Comparison of ENCODE assay signal across 8 cellular contexts in genomic region chr22:20507253-20508066, GRCh38. TPM values are rescaled to one million over a fixed set of nuclear protein-coding genes. Genes with fewer than 3 reads are reported as not detected.
DNase-seq lines count a peak whose midpoint lies in the region; ATAC-seq, FAIRE-seq and TF ChIP-seq lines count a peak whose summit lies in the region.

Gene MED15 (plus strand): TSS chr22:20507610. CDS start chr22:20507679, 69 bp downstream.

- H3K9me3 Mint-ChIP-seq in astrocyte (ENCODE audit: unreplicated experiment), result no peaks in the 10 kb centered on the region

- peak within 1 kb of the TSS; percentile 87 for H2AFZ ChIP-seq in astrocyte (ENCODE audit: low read depth, low read length)

- H3K36me3 ChIP-seq in astrocyte (ENCODE audit: insufficient read depth, low read length), result no peaks in the 10 kb centered on the region

- TF ChIP-seq POLR2A in GM15510 (IDR thresholded peaks at IDR 0.05; ENCODE audit: borderline replicate concordance, extremely low read depth, insufficient read length), result peak; percentile 93

- H3K27ac Mint-ChIP-seq in astrocyte (ENCODE audit: unreplicated experiment), result peak within 1 kb of the TSS; percentile 93

- peaks cover 39% of the 10 kb centered on the region for H3K4me1 Mint-ChIP-seq in astrocyte (ENCODE audit: low read depth, unreplicated experiment)

- H3K27ac ChIP-seq in astrocyte (ENCODE audit: low read depth, low read length), result peak within 1 kb of the TSS; percentile 97

- H3K9me3 ChIP-seq in astrocyte (ENCODE audit: insufficient read depth, low read depth, low read length), result no peaks in the 10 kb centered on the region

- H3K27me3 Mint-ChIP-seq in astrocyte (ENCODE audit: low read depth, unreplicated experiment), result no peaks in the 10 kb centered on the region

- no peaks in the 10 kb centered on the region for H3K27me3 ChIP-seq in astrocyte (ENCODE audit: insufficient read depth, low read length)

- peak within 1 kb of the TSS; percentile 98 for H3K4me2 ChIP-seq in astrocyte (ENCODE audit: low read length)

- TF ChIP-seq CTCF in astrocyte (IDR thresholded peaks at IDR 0.05; ENCODE audit: insufficient read depth, low read depth, low read length), result no peak

- peak within 1 kb of the TSS; percentile 81 for H3K4me3 ChIP-seq in astrocyte (ENCODE audit: insufficient read depth, low read depth, low read length)

- DNase-seq in NCI-H2029 treated with DMSO at 0.1 percent for 48 hours (lab: John Stamatoyannopoulos, UW) (peak; percentile 66), T-helper 22 cell (ENCODE audit: low read depth) (peak; percentile 79), astrocyte (ENCODE audit: low read depth) (peak; percentile 82), hippocampal formation (lab: John Stamatoyannopoulos, UW) (peak; percentile 83 to 86), retina (peak; percentile 95), cortex of kidney (lab: John Stamatoyannopoulos, UW) (no peak)

- peak within 1 kb of the TSS; percentile 94 for H3K4me3 Mint-ChIP-seq in astrocyte (ENCODE audit: unreplicated experiment)

- H3K4me1 ChIP-seq in astrocyte (ENCODE audit: insufficient read depth, low read length), result peaks cover 40% of the 10 kb centered on the region

- no peak for FAIRE-seq in astrocyte (lab: Jason Lieb, UNC)

- H3K79me2 ChIP-seq in astrocyte (ENCODE audit: insufficient read depth, low read length), result peaks cover 55% of the 10 kb centered on the region

- H3K36me3 Mint-ChIP-seq in astrocyte (ENCODE audit: low read depth, unreplicated experiment), result peaks cover 7% of the 10 kb centered on the region

- H3K9ac ChIP-seq in astrocyte (ENCODE audit: low read length), result peak within 1 kb of the TSS; percentile 98

- ATAC-seq in HG02870 (IDR thresholded peaks at IDR 0.05; ENCODE audit: unreplicated experiment), result peak; percentile 77

- H4K20me1 ChIP-seq in astrocyte (ENCODE audit: insufficient read depth, low read length), result peaks cover 37% of the 10 kb centered on the region

RNA-seq across cellular contexts. Expression of gene MED15, which starts in this region (rescaled TPM):
- 127 and 153 TPM in 2 replicates for total RNA-seq in astrocyte
